8 cellular contexts compared by ENCODE assay signal in the genomic region with DNA sequence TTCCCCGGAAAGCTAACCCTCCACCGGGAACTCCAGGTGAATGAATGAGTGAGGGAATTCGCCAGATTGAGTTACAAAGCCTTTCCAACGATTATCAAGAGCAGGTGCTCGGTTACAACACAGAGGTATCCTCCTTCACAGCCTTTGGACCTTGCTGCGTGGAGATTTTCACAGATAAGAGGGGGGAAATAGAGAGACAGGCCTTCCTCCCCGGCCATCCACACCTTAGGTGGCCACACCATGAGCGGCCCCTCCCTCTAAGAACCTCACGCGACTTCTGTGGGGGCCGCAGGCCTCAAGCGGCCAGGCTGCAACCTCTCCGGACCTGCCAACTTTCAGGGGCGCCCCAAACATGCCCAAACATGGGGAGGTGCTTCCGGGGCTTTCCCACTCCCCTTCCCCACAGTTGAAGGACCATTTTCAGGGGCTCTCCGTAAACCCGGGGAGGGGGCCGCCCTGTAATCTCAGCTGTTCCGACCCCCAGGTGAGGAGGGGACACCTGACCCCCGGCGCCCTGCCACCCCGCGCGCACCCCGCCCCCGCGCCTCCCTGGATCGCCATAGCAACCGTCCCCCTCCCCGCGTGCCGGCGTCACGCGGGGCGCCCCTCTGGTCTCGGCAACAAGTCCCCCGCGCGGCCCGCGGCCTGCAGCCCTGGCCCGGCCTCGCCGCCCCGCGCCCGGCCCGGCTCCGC. TPM values are rescaled to one million over a fixed set of nuclear protein-coding genes. Genes with fewer than 3 reads are reported as not detected.
DNase-seq lines count a peak whose midpoint lies in the region; ATAC-seq and TF ChIP-seq lines count a peak whose summit lies in the region.

No MANE protein-coding gene starts in this region.

- no peak for TF ChIP-seq EP300 in suprapubic skin (IDR thresholded peaks at IDR 0.05)

- no peaks in the 10 kb centered on the region for H3K27me3 ChIP-seq in suprapubic skin

- no peak for TF ChIP-seq POLR2A in suprapubic skin (IDR thresholded peaks at IDR 0.05)

- peaks cover 22% of the 10 kb centered on the region for H3K4me1 ChIP-seq in suprapubic skin

- no peaks in the 10 kb centered on the region for H3K9me3 ChIP-seq in suprapubic skin

- ATAC-seq in HG03025 (IDR thresholded peaks at IDR 0.05; ENCODE audit: low FRiP score, unreplicated experiment) (peak; percentile 15), SK-N-SH treated with all-trans-retinoic acid at 6 μM for 48 hours (peak; percentile 8)

- WGBS in suprapubic skin: 9% methylated on average over 18 of the region's 50 CpGs

- TF ChIP-seq CTCF in chondrocyte (IDR thresholded peaks at IDR 0.05) (no peak), mesothelial cell of epicardium (IDR thresholded peaks at IDR 0.05; ENCODE audit: unreplicated experiment) (no peak), suprapubic skin (IDR thresholded peaks at IDR 0.05) (no peak)

- H3K4me3 Mint-ChIP-seq in chondrocyte (ENCODE audit: unreplicated experiment) (peak overlapping the region; percentile 78), mesothelial cell of epicardium (peak overlapping the region; percentile 72)

- H3K27ac Mint-ChIP-seq in chondrocyte (ENCODE audit: unreplicated experiment): peak overlapping the region; percentile 4
- H3K27ac Mint-ChIP-seq in mesothelial cell of epicardium: peak overlapping the region; percentile 16

- no peaks in the 10 kb centered on the region for H3K36me3 ChIP-seq in suprapubic skin

- H3K27ac ChIP-seq in suprapubic skin: peak overlapping the region; percentile 61

- H3K27me3 Mint-ChIP-seq in chondrocyte (ENCODE audit: low read depth) (peaks cover 3% of the 10 kb centered on the region), mesothelial cell of epicardium (ENCODE audit: low read depth) (peaks cover 8% of the 10 kb centered on the region)

- H3K36me3 Mint-ChIP-seq in chondrocyte (ENCODE audit: low read depth) (no peaks in the 10 kb centered on the region), mesothelial cell of epicardium (no peaks in the 10 kb centered on the region)

- peak in 4 of 6 experiments; percentile 16 to 52 (median 36) for DNase-seq in stimulated activated naive CD4-positive, alpha-beta T cell (lab: John Stamatoyannopoulos, UW)
- no peak for DNase-seq in stimulated activated naive CD4-positive, alpha-beta T cell treated with Interleukin-2 at 50 U/mL for 16 hours (lab: John Stamatoyannopoulos, UW)
- DNase-seq in chondrocyte (ENCODE audit: low spot score): no peak
- DNase-seq in mesothelial cell of epicardium (ENCODE audit: low spot score in 2 of 2, unreplicated experiment in 2 of 2): no peak
- peak in 1 of 2 donors; percentile 65 for DNase-seq in suprapubic skin (ENCODE audit: low spot score in 2 of 2)
- no peak for DNase-seq in HK-2 (ENCODE audit: unreplicated experiment)

- H3K9me3 Mint-ChIP-seq in chondrocyte (ENCODE audit: low read depth) (no peaks in the 10 kb centered on the region), mesothelial cell of epicardium (no peaks in the 10 kb centered on the region)

- H3K4me1 Mint-ChIP-seq in chondrocyte (ENCODE audit: low read depth) (peaks cover 42% of the 10 kb centered on the region), mesothelial cell of epicardium (peaks cover 40% of the 10 kb centered on the region)

- H3K4me3 ChIP-seq in suprapubic skin: peak overlapping the region; percentile 75

TF ChIP-seq in SK-N-SH treated with all-trans-retinoic acid at 6 μM for 48 hours, 23 proteins besides CTCF, POLR2A, EP300 and RAD21:
- no peak for TF ChIP-seq TOX (CRISPR knock-in tag; IDR thresholded peaks at IDR 0.05; ENCODE audit: borderline replicate concordance)
- TF ChIP-seq, protein P1, sequence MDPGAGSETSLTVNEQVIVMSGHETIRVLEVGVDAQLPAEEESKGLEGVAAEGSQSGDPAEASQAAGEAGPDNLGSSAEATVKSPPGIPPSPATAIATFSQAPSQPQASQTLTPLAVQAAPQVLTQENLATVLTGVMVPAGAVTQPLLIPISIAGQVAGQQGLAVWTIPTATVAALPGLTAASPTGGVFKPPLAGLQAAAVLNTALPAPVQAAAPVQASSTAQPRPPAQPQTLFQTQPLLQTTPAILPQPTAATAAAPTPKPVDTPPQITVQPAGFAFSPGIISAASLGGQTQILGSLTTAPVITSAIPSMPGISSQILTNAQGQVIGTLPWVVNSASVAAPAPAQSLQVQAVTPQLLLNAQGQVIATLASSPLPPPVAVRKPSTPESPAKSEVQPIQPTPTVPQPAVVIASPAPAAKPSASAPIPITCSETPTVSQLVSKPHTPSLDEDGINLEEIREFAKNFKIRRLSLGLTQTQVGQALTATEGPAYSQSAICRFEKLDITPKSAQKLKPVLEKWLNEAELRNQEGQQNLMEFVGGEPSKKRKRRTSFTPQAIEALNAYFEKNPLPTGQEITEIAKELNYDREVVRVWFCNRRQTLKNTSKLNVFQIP (CRISPR knock-in tag; IDR thresholded peaks at IDR 0.05; ENCODE audit: borderline replicate concordance, low read depth): no peak
- TF ChIP-seq, protein P2, sequence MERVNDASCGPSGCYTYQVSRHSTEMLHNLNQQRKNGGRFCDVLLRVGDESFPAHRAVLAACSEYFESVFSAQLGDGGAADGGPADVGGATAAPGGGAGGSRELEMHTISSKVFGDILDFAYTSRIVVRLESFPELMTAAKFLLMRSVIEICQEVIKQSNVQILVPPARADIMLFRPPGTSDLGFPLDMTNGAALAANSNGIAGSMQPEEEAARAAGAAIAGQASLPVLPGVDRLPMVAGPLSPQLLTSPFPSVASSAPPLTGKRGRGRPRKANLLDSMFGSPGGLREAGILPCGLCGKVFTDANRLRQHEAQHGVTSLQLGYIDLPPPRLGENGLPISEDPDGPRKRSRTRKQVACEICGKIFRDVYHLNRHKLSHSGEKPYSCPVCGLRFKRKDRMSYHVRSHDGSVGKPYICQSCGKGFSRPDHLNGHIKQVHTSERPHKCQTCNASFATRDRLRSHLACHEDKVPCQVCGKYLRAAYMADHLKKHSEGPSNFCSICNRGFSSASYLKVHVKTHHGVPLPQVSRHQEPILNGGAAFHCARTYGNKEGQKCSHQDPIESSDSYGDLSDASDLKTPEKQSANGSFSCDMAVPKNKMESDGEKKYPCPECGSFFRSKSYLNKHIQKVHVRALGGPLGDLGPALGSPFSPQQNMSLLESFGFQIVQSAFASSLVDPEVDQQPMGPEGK (CRISPR knock-in tag; IDR thresholded peaks at IDR 0.05; ENCODE audit: borderline replicate concordance): 0 out of 2 replicates have a peak, but pooled peaks have one; percentile 54

RNA-seq across cellular contexts. Expression of a gene that starts 0.6 kb away (rescaled TPM):
- total RNA-seq in chondrocyte (13.0 to 15.3 TPM (median 14.8 TPM) in 3 replicates), mesothelial cell of epicardium (23.4 to 23.9 TPM (median 23.8 TPM) in 3 replicates), suprapubic skin (10 to 100 TPM; 15.8 to 33.5 (median 23.9) TPM)

Comparison
In these comparisons a context has a peak if more than half of its experiments do, and no peak if none do; other contexts are left out.
1. DNase-seq: peak in stimulated activated naive CD4-positive, alpha-beta T cell (4 of 6); none in stimulated activated naive CD4-positive, alpha-beta T cell treated with Interleukin-2 at 50 U/mL for 16 hours (single experiment), chondrocyte (single experiment), mesothelial cell of epicardium (0 of 2) and HK-2 (single experiment).